ENCODE assay signal across 8 cellular contexts in genomic region chr17:58232707-58233156, GRCh38. TPM values are rescaled to one million over a fixed set of nuclear protein-coding genes. Genes with fewer than 3 reads are reported as not detected.
DNase-seq lines count a peak whose midpoint lies in the region; ATAC-seq and TF ChIP-seq lines count a peak whose summit lies in the region.

No MANE protein-coding gene starts in this region.

- DNase-seq in activated CD4-positive, alpha-beta T cell treated with anti-CD3 and anti-CD28 coated beads for 48 hours: peak; percentile 70
- DNase-seq in activated CD4-positive, alpha-beta T cell treated with anti-CD3 and anti-CD28 coated beads, Interleukin-2, amount 10 ng/mL, durations not matched to agents 7 days and 5 days: no peak
- DNase-seq in KG1 (lab: John Stamatoyannopoulos, UW): peak; percentile 13
- DNase-seq in cardiac fibroblast (ENCODE audit: low read depth in 2 of 2): peak; percentile 66 to 89
- DNase-seq in Calu3: no peak
- DNase-seq in RPMI8226: no peak

- TF ChIP-seq CTCF in cardiac fibroblast (IDR thresholded peaks at IDR 0.05; ENCODE audit: low read depth, low read length) (peak; percentile 2), Calu3 (IDR thresholded peaks at IDR 0.05; ENCODE audit: unreplicated experiment) (no peak)

- H3K9me3 Mint-ChIP-seq in activated CD4-positive, alpha-beta T cell treated with anti-CD3 and anti-CD28 coated beads, Interleukin-2, amount 10 ng/mL, durations not matched to agents 7 days and 5 days: no peaks in the 10 kb centered on the region
- H3K9me3 Mint-ChIP-seq in Calu3 (ENCODE audit: low read depth, unreplicated experiment): no peaks in the 10 kb centered on the region

- CTCF ChIA-PET in activated CD4-positive, alpha-beta T cell treated with anti-CD3 and anti-CD28 coated beads, Interleukin-2, amount 10 ng/mL, durations not matched to agents 7 days and 5 days (lab: Charles Lee): interaction anchor here (1.2 to 2.0 kb wide), 3 partner anchors 15 to 76 kb away, joined by 3 to 8 read pairs (median 3); no protein-coding TSS in a partner anchor
- CTCF ChIA-PET in Calu3 (lab: Charles Lee): no interaction called here

- peak; percentile 78 for ATAC-seq in GM21723 (IDR thresholded peaks at IDR 0.05; ENCODE audit: unreplicated experiment)

- H3K27ac Mint-ChIP-seq in activated CD4-positive, alpha-beta T cell treated with anti-CD3 and anti-CD28 coated beads, Interleukin-2, amount 10 ng/mL, durations not matched to agents 7 days and 5 days: no peak overlapping the region
- no peak overlapping the region for H3K27ac Mint-ChIP-seq in Calu3 (ENCODE audit: unreplicated experiment)

- H3K4me3 Mint-ChIP-seq in activated CD4-positive, alpha-beta T cell treated with anti-CD3 and anti-CD28 coated beads, Interleukin-2, amount 10 ng/mL, durations not matched to agents 7 days and 5 days: no peak overlapping the region
- H3K4me3 Mint-ChIP-seq in Calu3 (ENCODE audit: low read depth, unreplicated experiment): no peak overlapping the region

- H3K9me3 ChIP-seq in skeletal muscle satellite cell (replicated peaks; ENCODE audit: low read length): no peaks in the 10 kb centered on the region

- intact Hi-C loops in Calu3 (cut with micrococcal nuclease; ENCODE audit: unreplicated experiment): no loop called here

- H3K9ac ChIP-seq in skeletal muscle satellite cell (ENCODE audit: low read depth, low read length): no peak overlapping the region

- H3K36me3 Mint-ChIP-seq in activated CD4-positive, alpha-beta T cell treated with anti-CD3 and anti-CD28 coated beads, Interleukin-2, amount 10 ng/mL, durations not matched to agents 7 days and 5 days (ENCODE audit: low read depth): no peaks in the 10 kb centered on the region
- H3K36me3 Mint-ChIP-seq in Calu3 (ENCODE audit: insufficient read depth, unreplicated experiment): no peaks in the 10 kb centered on the region

- H3K4me2 ChIP-seq in skeletal muscle satellite cell (ENCODE audit: low read length): peak overlapping the region; percentile 15

- POLR2A ChIA-PET in activated CD4-positive, alpha-beta T cell treated with anti-CD3 and anti-CD28 coated beads, Interleukin-2, amount 10 ng/mL, durations not matched to agents 7 days and 5 days (lab: Charles Lee): no interaction called here

- no TSS peak for BruUV-seq in Calu3 (replicated peaks; lab: Mats Ljungman, UMichigan)

- H3K27me3 Mint-ChIP-seq in activated CD4-positive, alpha-beta T cell treated with anti-CD3 and anti-CD28 coated beads, Interleukin-2, amount 10 ng/mL, durations not matched to agents 7 days and 5 days: peaks cover 36% of the 10 kb centered on the region
- peaks cover 81% of the 10 kb centered on the region for H3K27me3 Mint-ChIP-seq in Calu3 (ENCODE audit: unreplicated experiment)

- peaks cover 12% of the 10 kb centered on the region for H3K4me1 Mint-ChIP-seq in activated CD4-positive, alpha-beta T cell treated with anti-CD3 and anti-CD28 coated beads, Interleukin-2, amount 10 ng/mL, durations not matched to agents 7 days and 5 days
- no peaks in the 10 kb centered on the region for H3K4me1 Mint-ChIP-seq in Calu3 (ENCODE audit: low read depth, unreplicated experiment)

- no peak overlapping the region for H3K4me3 ChIP-seq in cardiac fibroblast (replicated peaks in 1 of 2; ENCODE audit: low read depth in 2 of 2, low read length in 2 of 2)
- H3K4me3 ChIP-seq in skeletal muscle satellite cell (ENCODE audit: low read length): no peak overlapping the region

- H3K4me1 ChIP-seq in skeletal muscle satellite cell (ENCODE audit: control insufficient read depth, insufficient read depth, low read length): peaks cover 5% of the 10 kb centered on the region

- no peaks in the 10 kb centered on the region for H3K36me3 ChIP-seq in skeletal muscle satellite cell (ENCODE audit: insufficient read depth, low read length)

- H3K27me3 ChIP-seq in skeletal muscle satellite cell (ENCODE audit: control insufficient read depth, insufficient read depth, low read length): peaks cover 55% of the 10 kb centered on the region

RNA-seq across cellular contexts. Expression of gene LPO, which starts 5.7 kb away (rescaled TPM):
- total RNA-seq in activated CD4-positive, alpha-beta T cell treated with anti-CD3 and anti-CD28 coated beads, Interleukin-2, amount 10 ng/mL, durations not matched to agents 7 days and 5 days: not detected
- total RNA-seq in skeletal muscle satellite cell (2012; rRNA removed): not detected in 2 replicates
- not detected in 2 replicates for total RNA-seq in Calu3 (2022)

RNA-seq across cellular contexts. Expression of gene MKS1, which starts 13.7 kb away (rescaled TPM):
- total RNA-seq in activated CD4-positive, alpha-beta T cell treated with anti-CD3 and anti-CD28 coated beads, Interleukin-2, amount 10 ng/mL, durations not matched to agents 7 days and 5 days: 10 to 100 TPM; 17.6 to 18.5 TPM
- 10.6 and 10.7 TPM in 2 replicates for total RNA-seq in skeletal muscle satellite cell (2012; rRNA removed)
- total RNA-seq in Calu3 (2022): 9.6 and 14.1 TPM in 2 replicates

RNA-seq across cellular contexts. Expression of gene EPX, which starts 40.2 kb away (rescaled TPM):
- total RNA-seq in activated CD4-positive, alpha-beta T cell treated with anti-CD3 and anti-CD28 coated beads, Interleukin-2, amount 10 ng/mL, durations not matched to agents 7 days and 5 days: not detected
- total RNA-seq in skeletal muscle satellite cell (2012; rRNA removed): not detected in 2 replicates
- total RNA-seq in Calu3 (2022): not detected in 2 replicates

RNA-seq across cellular contexts. Expression of gene MPO, which starts 48.0 kb away (rescaled TPM):
- not detected for total RNA-seq in activated CD4-positive, alpha-beta T cell treated with anti-CD3 and anti-CD28 coated beads, Interleukin-2, amount 10 ng/mL, durations not matched to agents 7 days and 5 days
- not detected in 2 replicates for total RNA-seq in skeletal muscle satellite cell (2012; rRNA removed)
- total RNA-seq in Calu3 (2022): not detected in 2 replicates

Comparison
In these comparisons a context has a peak if more than half of its experiments do, and no peak if none do; other contexts are left out.
1. DNase-seq: peak in activated CD4-positive, alpha-beta T cell treated with anti-CD3 and anti-CD28 coated beads for 48 hours (single experiment), KG1 (single experiment) and cardiac fibroblast (2 of 2); none in activated CD4-positive, alpha-beta T cell treated with anti-CD3 and anti-CD28 coated beads, Interleukin-2, amount 10 ng/mL, durations not matched to agents 7 days and 5 days (single experiment), Calu3 (single experiment) and RPMI8226 (single experiment).